In genomic region chr11:69189059-69189458, GRCh38 we compare ENCODE assay signal across 26 cellular contexts. TPM values are rescaled to one million over a fixed set of nuclear protein-coding genes. Genes with fewer than 3 reads are reported as not detected.
DNase-seq lines count a peak whose midpoint lies in the region; ATAC-seq, FAIRE-seq and TF ChIP-seq lines count a peak whose summit lies in the region.
"Had no signal": no experiment of that assay in that cellular context is flagged by ENCODE, and none has a peak within 500 bp of the region (broad histone marks: within the 10 kb centered on the region; RNA-seq: fewer than 3 reads in every experiment).

No MANE protein-coding gene starts in this region.

- no peak overlapping the region for H3K4ac ChIP-seq in H1 (replicated peaks; ENCODE audit: insufficient read length, low read depth, low read length)

- H3K56ac ChIP-seq in H1 (replicated peaks; ENCODE audit: insufficient read length, low read depth, low read length): peak overlapping the region; percentile 65

- H2BK120ac ChIP-seq in H1 (replicated peaks; ENCODE audit: low read depth, low read length): no peak overlapping the region

- H3K27ac ChIP-seq in HEK293 (ENCODE audit: extremely low read depth, low read depth, low read length) (no peak overlapping the region), GM12878 (ENCODE audit: control insufficient read depth, insufficient read depth) (no peak overlapping the region), H1 (ENCODE audit: low read depth, low read length) (no peak overlapping the region)
- H3K27ac ChIP-seq: A549; BLaER1 treated with 17β-estradiol and CSF1 and Interleukin-3, amounts not matched to agents 10 nM and 100 nM had no signal

- no peak overlapping the region for H3K4me2 ChIP-seq in GM12878 (ENCODE audit: control insufficient read depth, insufficient read depth)
- no peak overlapping the region for H3K4me2 ChIP-seq in H1 (ENCODE audit: insufficient read depth in 1 of 2, low read depth in 2 of 2, low read length in 2 of 2)
- H3K4me2 ChIP-seq: A549; BLaER1 treated with 17β-estradiol and CSF1 and Interleukin-3, amounts not matched to agents 10 nM and 100 nM had no signal

- no peaks in the 10 kb centered on the region for H3K36me3 ChIP-seq in HEK293 (ENCODE audit: control insufficient read depth in 2 of 2, insufficient read depth in 1 of 2, low read length in 2 of 2)
- H3K36me3 ChIP-seq in GM12878 (ENCODE audit: control insufficient read depth in 2 of 2, insufficient read depth in 2 of 2, low read length in 1 of 2): no peaks in the 10 kb centered on the region
- no peaks in the 10 kb centered on the region for H3K36me3 ChIP-seq in H1 (ENCODE audit: control insufficient read depth in 2 of 4, insufficient read depth in 4 of 4, low read length in 3 of 4)
- H3K36me3 ChIP-seq: BE2C; BLaER1 treated with 17β-estradiol and CSF1 and Interleukin-3, amounts not matched to agents 10 nM and 100 nM had no signal

- H3K79me2 ChIP-seq in GM12878 (ENCODE audit: control insufficient read depth, insufficient read depth, low read length): no peaks in the 10 kb centered on the region
- H3K79me2 ChIP-seq in H1 (ENCODE audit: control insufficient read depth in 1 of 2, insufficient read depth in 2 of 2, low read length in 2 of 2): no peaks in the 10 kb centered on the region

- H2BK20ac ChIP-seq in H1 (ENCODE audit: low read length): no peak overlapping the region

- no peak overlapping the region for H2BK5ac ChIP-seq in H1 (ENCODE audit: low read depth, low read length)

- TF ChIP-seq CTCF in HEK293 (tag by site-specific recombination; IDR thresholded peaks at IDR 0.05) (no peak), GM12878 (IDR thresholded peaks at IDR 0.05 in 2 of 3, conservative IDR thresholded peaks at IDR 0.05 in 1 of 3; ENCODE audit: control insufficient read depth in 2 of 3, extremely low read depth in 1 of 3, insufficient read depth in 1 of 3, low read depth in 3 of 3, low read length in 3 of 3) (no peak), H1 (IDR thresholded peaks at IDR 0.05; ENCODE audit: control extremely low read depth in 1 of 3, insufficient read depth in 1 of 3, low read depth in 1 of 3, low read length in 3 of 3) (no peak)

- intact Hi-C loops in GM12878 (cut with micrococcal nuclease; ENCODE audit: unreplicated experiment): no loop called here

- SMC1A ChIA-PET in GM12878 (lab: Charles Lee; ENCODE audit: uncharacterized antibody, unreplicated experiment): no interaction called here

- H3K23ac ChIP-seq in H1 (ENCODE audit: insufficient read length): no peak overlapping the region

- no peak overlapping the region for H4K91ac ChIP-seq in H1 (replicated peaks; ENCODE audit: insufficient read length, low read length)

- H3K18ac ChIP-seq in H1 (ENCODE audit: extremely low read depth, low read length): no peak overlapping the region

- FAIRE-seq in GM12878 (lab: Jason Lieb, UNC): peak; percentile 65
- no peak for FAIRE-seq in H1 (lab: Jason Lieb, UNC)
- FAIRE-seq in GM19239 (lab: Jason Lieb, UNC): no peak
- FAIRE-seq: A549, D721Med, GM12892 had no signal

- no peak overlapping the region for H4K5ac ChIP-seq in H1 (ENCODE audit: insufficient read length, low read depth, low read length)

- H3K27me3 ChIP-seq in GM12878 (replicated peaks in 1 of 2; ENCODE audit: control insufficient read depth in 2 of 2, insufficient read depth in 2 of 2, low read length in 1 of 2): no peaks in the 10 kb centered on the region
- H3K27me3 ChIP-seq in H1 (replicated peaks in 1 of 4; ENCODE audit: control insufficient read depth in 3 of 4, extremely low read depth in 1 of 4, insufficient read depth in 3 of 4, low read length in 3 of 4): no peaks in the 10 kb centered on the region
- H3K27me3 ChIP-seq: BE2C; BLaER1 treated with 17β-estradiol and CSF1 and Interleukin-3, amounts not matched to agents 10 nM and 100 nM had no signal

- no peaks in the 10 kb centered on the region for H3K79me1 ChIP-seq in H1 (ENCODE audit: low read depth, low read length)

- ATAC-seq in GM12878 (no peak), HG03135 (IDR thresholded peaks at IDR 0.05; ENCODE audit: unreplicated experiment) (no peak)
- ATAC-seq: A549, HCT116 had no signal

- CTCF ChIA-PET in HEK293 (lab: Yijun Ruan, JAX) (no interaction called here), GM12878 (lab: Yijun Ruan, JAX) (no interaction called here), H1 (lab: Charles Lee; ENCODE audit: partially characterized antibody) (interaction anchor here (1.1 to 1.5 kb wide), 2 partner anchors 11 to 52 kb away, joined by 3 to 4 read pairs; no protein-coding TSS in a partner anchor)

- peaks cover 4% of the 10 kb centered on the region; the same call in 1 of the 2 replicates for H3K23me2 ChIP-seq in H1 (ENCODE audit: low read depth, low read length)

- TF ChIP-seq POLR2A in GM12878 (IDR thresholded peaks at IDR 0.05; ENCODE audit: low read depth, low read length) (no peak), H1 (IDR thresholded peaks at IDR 0.05; ENCODE audit: control extremely low read depth in 1 of 2, low read depth in 2 of 2, low read length in 2 of 2) (no peak)

- no peak for DNase-seq in GM12878 (ENCODE audit: low read depth, low spot score)
- no peak for DNase-seq in H1 (ENCODE audit: low read depth in 1 of 2, low spot score in 2 of 2)
- no peak for DNase-seq in DMS53 treated with DMSO at 0.1 percent for 48 hours (lab: John Stamatoyannopoulos, UW; ENCODE audit: unreplicated experiment)
- DNase-seq in GM19239 (ENCODE audit: insufficient read length, low spot score): no peak
- DNase-seq: 8988T; ACHN; AML-193; BE2C; CD4-positive, alpha-beta T cell; CD8-positive, alpha-beta memory T cell; DMS 273 treated with DMSO at 0.1 percent for 48 hours; DMS79 treated with DMSO at 0.1 percent for 48 hours; GF-D8; GOT3; H7; HFFc6 had no signal

- H4K20me1 ChIP-seq in GM12878 (ENCODE audit: control insufficient read depth, insufficient read depth) (no peaks in the 10 kb centered on the region), H1 (replicated peaks in 1 of 2; ENCODE audit: control insufficient read depth in 1 of 2, insufficient read depth in 2 of 2, low read length in 2 of 2) (no peaks in the 10 kb centered on the region)
- H4K20me1 ChIP-seq: BLaER1 treated with 17β-estradiol and CSF1 and Interleukin-3, amounts not matched to agents 10 nM and 100 nM had no signal

- H2BK12ac ChIP-seq in H1 (ENCODE audit: low read depth, low read length): no peak overlapping the region

- TF ChIP-seq RAD21 in GM12878 (IDR thresholded peaks at IDR 0.05; ENCODE audit: insufficient read depth, low read depth, low read length): no peak
- TF ChIP-seq RAD21 in H1 (IDR thresholded peaks at IDR 0.05 in 1 of 2, conservative IDR thresholded peaks at IDR 0.05 in 1 of 2; ENCODE audit: low read depth in 2 of 2, low read length in 2 of 2): no peak

- in situ Hi-C loops in GM12878 (cut with MboI): no loop called here

- RAD21 ChIA-PET in GM12878 (lab: Charles Lee; ENCODE audit: unreplicated experiment): no interaction called here

- no peaks in the 10 kb centered on the region for H3K4me1 ChIP-seq in HEK293 (ENCODE audit: control insufficient read depth, insufficient read depth, low read length)
- H3K4me1 ChIP-seq in GM12878 (ENCODE audit: control insufficient read depth, insufficient read depth, low read length): no peaks in the 10 kb centered on the region
- no peaks in the 10 kb centered on the region for H3K4me1 ChIP-seq in H1 (replicated peaks in 1 of 4; ENCODE audit: control insufficient read depth in 3 of 4, insufficient read depth in 4 of 4, low read length in 3 of 4)
- H3K4me1 ChIP-seq: A549; BLaER1 treated with 17β-estradiol and CSF1 and Interleukin-3, amounts not matched to agents 10 nM and 100 nM had no signal

- POLR2A ChIA-PET in HEK293 (lab: Yijun Ruan, JAX): no interaction called here
- POLR2A ChIA-PET in GM12878 (lab: Charles Lee): no interaction called here
- POLR2A ChIA-PET in H1 (lab: Charles Lee; ENCODE audit: partially characterized antibody): no interaction called here

- TF ChIP-seq EP300 in GM12878 (IDR thresholded peaks at IDR 0.05; ENCODE audit: borderline replicate concordance in 1 of 2, control insufficient read depth in 1 of 2, low read depth in 2 of 2, low read length in 2 of 2) (no peak), H1 (IDR thresholded peaks at IDR 0.05; ENCODE audit: borderline replicate concordance in 1 of 2, low read depth in 2 of 2, low read length in 2 of 2) (no peak)

- 0 out of 2 replicates have a peak overlapping the region, but pooled peaks have one; percentile 39 for H2AK5ac ChIP-seq in H1 (ENCODE audit: low read depth, low read length)

- no peak overlapping the region for H3K4me3 ChIP-seq in HEK293 (ENCODE audit: low read depth, low read length)
- no peak overlapping the region for H3K4me3 ChIP-seq in GM12878
- H3K4me3 ChIP-seq in H1 (ENCODE audit: extremely low read depth in 1 of 4, insufficient read depth in 2 of 4, low read depth in 3 of 4, low read length in 4 of 4): no peak overlapping the region
- H3K4me3 ChIP-seq: A549; BLaER1 treated with 17β-estradiol and CSF1 and Interleukin-3, amounts not matched to agents 10 nM and 100 nM had no signal

- H3K9ac ChIP-seq in GM12878 (ENCODE audit: control insufficient read depth, insufficient read depth, low read length) (no peak overlapping the region), H1 (replicated peaks in 1 of 4; ENCODE audit: extremely low read depth in 1 of 4, low read depth in 3 of 4, low read length in 3 of 4) (no peak overlapping the region)
- H3K9ac ChIP-seq: BLaER1 treated with 17β-estradiol and CSF1 and Interleukin-3, amounts not matched to agents 10 nM and 100 nM had no signal

- no peak overlapping the region for H3K14ac ChIP-seq in H1 (ENCODE audit: insufficient read length)

- no TSS peak for BruUV-seq in GM12878 (replicated peaks; lab: Mats Ljungman, UMichigan)

- no peak overlapping the region for H4K8ac ChIP-seq in H1 (ENCODE audit: extremely low read depth, insufficient read depth, low read length)

- H3K9me3 ChIP-seq in HEK293 (ENCODE audit: control insufficient read depth, insufficient read depth, low read depth, low read length) (no peaks in the 10 kb centered on the region), GM12878 (replicated peaks; ENCODE audit: control insufficient read depth, insufficient read depth, low read length) (peaks cover 10% of the 10 kb centered on the region), H1 (ENCODE audit: insufficient read depth in 2 of 2, low read depth in 1 of 2, low read length in 1 of 2) (peaks cover 0 to 4% of the 10 kb centered on the region in 2 experiments; a peak in 1 of 4 replicates)
- H3K9me3 ChIP-seq: BE2C had no signal

- 53% methylated on average over 3 of the region's 3 CpGs for WGBS in GM12878 (ENCODE audit: insufficient coverage, insufficient replicate concordance, low lambda C conversion rate, missing lambda C conversion rate)
- WGBS in H1 (ENCODE audit: extremely low coverage in 1 of 2, insufficient coverage in 1 of 2, insufficient read length in 1 of 2, insufficient replicate concordance in 2 of 2, low coverage in 1 of 2, low lambda C conversion rate in 2 of 2, missing lambda C conversion rate in 1 of 2), 2 experiments: 69% methylated on average over 3 of the region's 3 CpGs; no CpG with 5 or more reads in 1 of the 2 experiments

- H2AFZ ChIP-seq in GM12878 (ENCODE audit: control insufficient read depth, low read depth, low read length) (no peak overlapping the region), H1 (ENCODE audit: low read length) (no peak overlapping the region)

- H2BK15ac ChIP-seq in H1 (ENCODE audit: low read length): no peak overlapping the region

RNA-seq across cellular contexts. Expression of gene SMIM38, which starts 33.3 kb away (rescaled TPM):
- 43.8 and 47.7 TPM in 2 replicates for total RNA-seq in GM12878 (2013; cell fraction: nucleolus; rRNA removed)
- total RNA-seq in GM12878 (2014; rRNA removed) (3.8 and 5.3 TPM in 2 replicates), GM12878 (2014; rRNA removed; fragmentation: Illumina TruSeq; extraction: Trizol) (1.8 and 2.1 TPM in 2 replicates), GM12878 (2021) (2.8 and 3.5 TPM in 2 replicates)
- 2.6 TPM for polyA plus RNA-seq in GM12878 (2011; ENCODE audit: low read depth)
- polyA plus RNA-seq in GM12878 (2011; rRNA removed) (3.1 and 5.0 TPM in 2 replicates), GM12878 (2014; fragmentation: Illumina TruSeq; extraction: Trizol) (0.95 and 1.4 TPM in 2 replicates), GM12878 (2014; fragmentation: Nextera tagmentation; extraction: Ambion mirVana) (under 1 TPM in 1 of 2 experiments, not detected in 1; 0.15 TPM), GM12878 (2014; rRNA removed) (4.0 and 4.3 TPM in 2 replicates), GM12878 (2016; fragmentation: Nextera tagmentation; extraction: Ambion mirVana) (under 1 TPM; 0.21 to 0.63 TPM), H1 (2011; rRNA removed) (0.17 TPM in 2 replicates)
- 6.9 and 8.4 TPM in 2 replicates for polyA plus RNA-seq in GM12878 (2011; cell fraction: cytosol; rRNA removed)
- polyA plus RNA-seq in GM12878 (2011; cell fraction: nucleus; rRNA removed): 11.2 and 17.9 TPM in 2 replicates
- 4.0 and 5.9 TPM in 2 replicates for polyA plus RNA-seq in GM12878 (2012)
- polyA minus RNA-seq in GM12878 (2011; rRNA and poly(A)+ RNA removed): 7.4 and 15.5 TPM in 2 replicates
- 2.7 and 4.4 TPM in 2 replicates for polyA minus RNA-seq in GM12878 (2011; cell fraction: cytosol; rRNA and poly(A)+ RNA removed)
- 7.4 and 7.9 TPM in 2 replicates for polyA minus RNA-seq in GM12878 (2011; cell fraction: nucleus; rRNA and poly(A)+ RNA removed)
- 0.15 and 0.20 TPM in 2 replicates for total RNA-seq in H1 (2021; fragmentation: NEBNext Ultra II Directional; extraction: Animal tissue kit (Norgen Biotek cat#: 25700))
- 0.13 TPM for polyA plus RNA-seq in H1 (2011; cell fraction: cytosol; rRNA removed)
- 1.6 TPM for polyA plus RNA-seq in H1 (2011; cell fraction: nucleus; rRNA removed)
- polyA plus RNA-seq in H1 (2012, experiment 1 of 2): 0.26 to 0.81 TPM (median 0.35 TPM) in 4 replicates
- polyA plus RNA-seq in H1 (2012, experiment 2 of 2): not detected
- polyA plus RNA-seq in H1 (2013, experiment 1 of 2): 0.04 TPM
- polyA plus RNA-seq in H1 (2013, experiment 2 of 2): 0.07 TPM
- polyA minus RNA-seq in H1 (2011; rRNA and poly(A)+ RNA removed): 0.38 and 0.44 TPM in 2 replicates
- polyA minus RNA-seq in H1 (2011; cell fraction: cytosol; rRNA and poly(A)+ RNA removed): 0.51 TPM
- polyA minus RNA-seq in H1 (2011; cell fraction: nucleus; rRNA and poly(A)+ RNA removed): 0.60 TPM
- total RNA-seq: Daoy, G401, HFFc6 had no signal
- polyA plus RNA-seq: CD14-positive monocyte; CD8-positive, alpha-beta memory T cell had no signal
